ENCODE assay signal across 18 cellular contexts in the genomic region with DNA sequence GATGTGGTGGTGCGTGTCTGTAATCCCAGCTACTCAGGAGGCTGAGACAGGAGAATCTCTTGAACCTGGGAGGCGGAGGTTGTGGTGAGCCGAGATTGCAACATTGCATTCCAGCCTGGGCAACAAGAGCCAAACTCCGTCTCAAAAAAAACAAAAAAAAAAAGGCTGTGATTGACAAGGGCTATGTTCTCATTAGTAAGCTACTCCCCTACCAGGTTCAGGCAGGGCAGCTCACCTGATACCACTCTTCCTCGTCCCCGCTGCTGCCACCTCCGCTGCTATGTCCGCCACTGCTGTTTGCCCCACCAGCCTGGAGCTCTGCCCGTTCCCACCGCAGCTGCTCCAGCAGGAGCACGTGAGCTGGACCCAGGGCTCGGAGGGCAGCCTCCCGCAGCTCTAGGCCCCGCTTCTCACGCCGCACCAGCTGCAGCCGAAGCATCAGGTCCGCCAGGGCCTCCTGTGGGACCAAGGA. TPM values are rescaled to one million over a fixed set of nuclear protein-coding genes. Genes with fewer than 3 reads are reported as not detected.
DNase-seq lines count a peak whose midpoint lies in the region; ATAC-seq and TF ChIP-seq lines count a peak whose summit lies in the region.
"Had no signal": no experiment of that assay in that cellular context is flagged by ENCODE, and none has a peak within 500 bp of the region (broad histone marks: within the 10 kb centered on the region; RNA-seq: fewer than 3 reads in every experiment).

No MANE protein-coding gene starts in this region.

- H3K4me3 ChIP-seq in epithelial cell of esophagus (ENCODE audit: low read length) (no peak overlapping the region), ovary (no peak overlapping the region), adrenal gland (no peak overlapping the region)
- H3K4me3 ChIP-seq: skin epidermis had no signal

- intact Hi-C loops in ovary (cut with DNase I) (no loop called here), adrenal gland (cut with DNase I) (no loop called here)

- DNase-seq in DMS53 (lab: John Stamatoyannopoulos, UW) = peak; percentile 31
- no peak for DNase-seq in DMS53 treated with DMSO at 0.1 percent for 48 hours (lab: John Stamatoyannopoulos, UW; ENCODE audit: unreplicated experiment)
- DNase-seq in NCI-H510A (lab: John Stamatoyannopoulos, UW) = peak; percentile 75
- DNase-seq in epithelial cell of esophagus (ENCODE audit: low read depth) = peak; percentile 61
- peak; percentile 71 for DNase-seq in renal cortical epithelial cell (ENCODE audit: low read depth)
- DNase-seq in ovary = no peak
- DNase-seq in adrenal gland = no peak
- DNase-seq: 8988T; activated CD4-positive, CD25-positive, alpha-beta regulatory T cell; activated naive CD4-positive, alpha-beta T cell; effector CD4-positive, alpha-beta T cell; GF-D8; NCI-H1105; stimulated activated naive CD4-positive, alpha-beta T cell had no signal

- H3K27ac ChIP-seq in ovary = no peak overlapping the region
- H3K27ac ChIP-seq in adrenal gland = no peak overlapping the region
- H3K27ac ChIP-seq: neutrophil, skin epidermis had no signal

- TF ChIP-seq CTCF in epithelial cell of esophagus (IDR thresholded peaks at IDR 0.05; ENCODE audit: insufficient read depth, low read depth, low read length, missing control alignments) (no peak), ovary (IDR thresholded peaks at IDR 0.05) (no peak), adrenal gland (IDR thresholded peaks at IDR 0.05) (no peak)

- TF ChIP-seq POLR2A in ovary (IDR thresholded peaks at IDR 0.05) = no peak
- no peak for TF ChIP-seq POLR2A in adrenal gland (IDR thresholded peaks at IDR 0.05)

- H3K36me3 ChIP-seq in ovary = no peaks in the 10 kb centered on the region
- no peaks in the 10 kb centered on the region for H3K36me3 ChIP-seq in adrenal gland (replicated peaks in 1 of 2)
- H3K36me3 ChIP-seq: neutrophil had no signal

- H3K4me1 ChIP-seq in ovary (ENCODE audit: insufficient read depth) = no peaks in the 10 kb centered on the region
- no peaks in the 10 kb centered on the region for H3K4me1 ChIP-seq in adrenal gland (replicated peaks in 1 of 2)

- H3K9me3 ChIP-seq in ovary (no peaks in the 10 kb centered on the region), adrenal gland (replicated peaks in 1 of 3) (peaks cover 0 to 7% (median 0%) of the 10 kb centered on the region in 3 donors)
- H3K9me3 ChIP-seq: neutrophil had no signal

- no peak for TF ChIP-seq EP300 in ovary (IDR thresholded peaks at IDR 0.05)

- ATAC-seq in GM18870 (IDR thresholded peaks at IDR 0.05; ENCODE audit: unreplicated experiment) = no peak

- WGBS in ovary, 3 donors = 58 to 68% (median 65%) methylated on average over 18 of the region's 18 CpGs
- WGBS in adrenal gland, 4 donors = 78 to 86% (median 82%) methylated on average over 13 to 18 of the region's 18 CpGs

- no peaks in the 10 kb centered on the region for H3K27me3 ChIP-seq in ovary
- no peaks in the 10 kb centered on the region for H3K27me3 ChIP-seq in adrenal gland
- H3K27me3 ChIP-seq: neutrophil had no signal

RNA-seq across cellular contexts. Expression of a gene that starts 9.4 kb away (rescaled TPM):
- 0.20 TPM in 1 of 2 replicates, not detected in the other for total RNA-seq in renal cortical epithelial cell
- 1 to 10 TPM; 1.5 to 7.0 (median 2.0) TPM for total RNA-seq in ovary
- polyA plus RNA-seq in ovary = 1 to 10 TPM; 1.1 to 8.9 TPM
- 10 to 100 TPM in 2 of 8 donors, 1 to 10 TPM in 6; 1.8 to 13.2 (median 5.3) TPM for total RNA-seq in adrenal gland
- polyA plus RNA-seq in adrenal gland = 10 to 100 TPM in 2 of 3 donors, under 1 TPM in 1; 0.71 to 23.6 (median 10.4) TPM
- total RNA-seq: fibroblast of villous mesenchyme had no signal

RNA-seq across cellular contexts. Expression of a gene that starts 9.5 kb away (rescaled TPM):
- total RNA-seq in renal cortical epithelial cell = 75.7 and 118 TPM in 2 replicates
- 10 to 100 TPM; 21.5 to 46.4 (median 28.4) TPM for total RNA-seq in ovary
- 10 to 100 TPM in 1 of 2 donors, 1 to 10 TPM in 1; 3.7 to 10.5 TPM for polyA plus RNA-seq in ovary
- total RNA-seq in adrenal gland = 100 to 1,000 TPM in 1 of 8 donors, 10 to 100 TPM in 7; 36.2 to 140 (median 60.3) TPM
- 10 to 100 TPM in 2 of 3 donors, 1 to 10 TPM in 1; 6.6 to 26.3 (median 22.6) TPM for polyA plus RNA-seq in adrenal gland

RNA-seq across cellular contexts. Expression of a gene that starts 12.1 kb away (rescaled TPM):
- total RNA-seq in renal cortical epithelial cell (75.3 and 119 TPM in 2 replicates), ovary (10 to 100 TPM; 37.4 to 74.8 (median 57.8) TPM), adrenal gland (100 to 1,000 TPM in 1 of 8 donors, 10 to 100 TPM in 7; 68.5 to 128 (median 79.4) TPM)
- polyA plus RNA-seq in ovary (10 to 100 TPM; 62.6 to 99.1 TPM), adrenal gland (100 to 1,000 TPM in 2 of 3 donors, 10 to 100 TPM in 1; 71.1 to 116 (median 101) TPM)

RNA-seq across cellular contexts. Expression of a gene that starts 26.5 kb away (rescaled TPM):
- 0.52 and 1.1 TPM in 2 replicates for total RNA-seq in renal cortical epithelial cell
- 1 to 10 TPM in 4 of 7 donors, under 1 TPM in 3; 0.23 to 1.6 (median 1.4) TPM for total RNA-seq in ovary
- under 1 TPM; 0.12 to 0.65 TPM for polyA plus RNA-seq in ovary
- total RNA-seq in adrenal gland = 1 to 10 TPM in 1 of 8 donors, under 1 TPM in 7; 0.25 to 1.8 (median 0.38) TPM
- 1 to 10 TPM in 1 of 3 donors, under 1 TPM in 2; 0.11 to 1.7 (median 0.64) TPM for polyA plus RNA-seq in adrenal gland

RNA-seq across cellular contexts. Expression of a gene that starts 29.2 kb away (rescaled TPM):
- total RNA-seq in renal cortical epithelial cell (4.5 TPM in 1 of 2 replicates, not detected in the other), ovary (10 to 100 TPM in 6 of 7 donors, 1 to 10 TPM in 1; 6.4 to 39.8 (median 20.3) TPM), adrenal gland (10 to 100 TPM in 7 of 8 donors, 1 to 10 TPM in 1; 6.1 to 49.1 (median 33.8) TPM)
- polyA plus RNA-seq in ovary (10 to 100 TPM; 16.7 to 18.6 TPM), adrenal gland (10 to 100 TPM; 10.3 to 48.2 (median 27.0) TPM)

Comparison
In these comparisons a context has a peak if more than half of its experiments do, and no peak if none do; other contexts are left out.
1. DNase-seq: peak in DMS53 (single experiment), NCI-H510A (single experiment), epithelial cell of esophagus (single experiment) and renal cortical epithelial cell (single experiment); none in DMS53 treated with DMSO at 0.1 percent for 48 hours (single experiment), ovary (0 of 5) and adrenal gland (0 of 7).